Comparison of ENCODE assay signal across 9 cellular contexts in genomic region chr7:31883761-31884164, GRCh38.
A peak's percentile ranks its signal among the peaks of the same experiment; 100 is the strongest.
DNase-seq lines count a peak whose midpoint lies in the region; ATAC-seq and TF ChIP-seq lines count a peak whose summit lies in the region.
"Had no signal": no experiment of that assay in that cellular context is flagged by ENCODE, and none has a peak within 500 bp of the region (broad histone marks: within the 10 kb centered on the region; RNA-seq: fewer than 3 reads in every experiment).

No MANE protein-coding gene starts in this region.

- H3K9me3 ChIP-seq in Karpas-422 (ENCODE audit: low read length): 0 out of 2 replicates have a peak, but pooled peaks cover 3% of the 10 kb centered on the region

- H3K27me3 ChIP-seq in Karpas-422 (ENCODE audit: low read length): no peaks in the 10 kb centered on the region

- no peaks in the 10 kb centered on the region for H3K79me2 ChIP-seq in Karpas-422 (ENCODE audit: low read length)

- H2AFZ ChIP-seq in Karpas-422 (ENCODE audit: low read length): no peak overlapping the region

- H3K4me1 ChIP-seq in Karpas-422 (ENCODE audit: low read length): no peaks in the 10 kb centered on the region

- no peaks in the 10 kb centered on the region for H3K9me2 ChIP-seq in Karpas-422 (replicated peaks; ENCODE audit: insufficient read depth, low read length)

- no peak overlapping the region for H3K4me3 Mint-ChIP-seq in stimulated activated naive CD8-positive, alpha-beta T cell treated with anti-CD3 and anti-CD28 coated beads, Interleukin-15, amount 100 ng/mL, for 72 hours
- H3K4me3 Mint-ChIP-seq in chondrocyte (ENCODE audit: unreplicated experiment): no peak overlapping the region

- ATAC-seq in stimulated activated naive CD8-positive, alpha-beta T cell treated with anti-CD3 and anti-CD28 coated beads, Interleukin-15, amount 100 ng/mL, for 72 hours: peak; percentile 48
- ATAC-seq in stimulated activated naive CD8-positive, alpha-beta T cell treated with anti-CD3 and anti-CD28 coated beads, Interleukin-15, Interleukin-2, amounts not matched to agents 100 U/mL and 50 U/mL, for 24 hours: no peak
- peak; percentile 86 for ATAC-seq in HG03469 (IDR thresholded peaks at IDR 0.05; ENCODE audit: unreplicated experiment)

- no peak overlapping the region for H3K9ac ChIP-seq in Karpas-422 (ENCODE audit: low read length)

- peaks cover 4% of the 10 kb centered on the region for H3K36me3 Mint-ChIP-seq in chondrocyte (ENCODE audit: low read depth)

- H3K27ac Mint-ChIP-seq in stimulated activated naive CD8-positive, alpha-beta T cell treated with anti-CD3 and anti-CD28 coated beads, Interleukin-15, amount 100 ng/mL, for 72 hours: no peak overlapping the region
- peak overlapping the region; percentile 77 for H3K27ac Mint-ChIP-seq in chondrocyte (ENCODE audit: unreplicated experiment)

- H3K4me2 ChIP-seq in Karpas-422 (ENCODE audit: low read depth, low read length, poor library complexity, severe bottlenecking): no peak overlapping the region

- H3K27ac ChIP-seq in Karpas-422 (ENCODE audit: low read length): no peak overlapping the region

- DNase-seq in stimulated activated naive CD8-positive, alpha-beta T cell treated with anti-CD3 and anti-CD28 coated beads, Interleukin-15, amount 100 ng/mL, for 72 hours: no peak
- DNase-seq in stimulated activated naive CD8-positive, alpha-beta T cell treated with anti-CD3 and anti-CD28 coated beads, Interleukin-15, Interleukin-2, amounts not matched to agents 100 U/mL and 50 U/mL, for 24 hours: no peak
- DNase-seq in chondrocyte (ENCODE audit: low spot score): no peak
- peak in 45 of 56 donors; percentile 3 to 75 (median 40) for DNase-seq in nucleus accumbens (lab: John Stamatoyannopoulos, UW)
- DNase-seq in NCI-H1105 treated with DMSO at 0.1 percent for 48 hours (lab: John Stamatoyannopoulos, UW): no peak
- no peak for DNase-seq in SW480 (ENCODE audit: low spot score)
- no peak for DNase-seq in Karpas-422

- H3K27me3 Mint-ChIP-seq in stimulated activated naive CD8-positive, alpha-beta T cell treated with anti-CD3 and anti-CD28 coated beads, Interleukin-15, amount 100 ng/mL, for 72 hours: no peaks in the 10 kb centered on the region
- no peaks in the 10 kb centered on the region for H3K27me3 Mint-ChIP-seq in chondrocyte (ENCODE audit: low read depth)

- H3K4me3 ChIP-seq in Karpas-422 (ENCODE audit: low read length): no peak overlapping the region
- H3K4me3 ChIP-seq: skin epidermis had no signal

- H3K4me1 Mint-ChIP-seq in stimulated activated naive CD8-positive, alpha-beta T cell treated with anti-CD3 and anti-CD28 coated beads, Interleukin-15, amount 100 ng/mL, for 72 hours: peaks cover 6% of the 10 kb centered on the region
- peaks cover 59% of the 10 kb centered on the region for H3K4me1 Mint-ChIP-seq in chondrocyte (ENCODE audit: low read depth)

- no peaks in the 10 kb centered on the region for H3K36me3 ChIP-seq in Karpas-422 (ENCODE audit: insufficient read depth, low read length)

- no peak for TF ChIP-seq CTCF in chondrocyte (IDR thresholded peaks at IDR 0.05)

- peaks cover 5 to 14% of the 10 kb centered on the region in 2 donors for H3K9me3 Mint-ChIP-seq in stimulated activated naive CD8-positive, alpha-beta T cell treated with anti-CD3 and anti-CD28 coated beads, Interleukin-15, amount 100 ng/mL, for 72 hours
- H3K9me3 Mint-ChIP-seq in chondrocyte (ENCODE audit: low read depth): peaks cover 17% of the 10 kb centered on the region

- H4K20me1 ChIP-seq in Karpas-422 (ENCODE audit: insufficient read depth, low read depth, low read length): no peaks in the 10 kb centered on the region

Comparison
In these comparisons a context has a peak if more than half of its experiments do, and no peak if none do; other contexts are left out.
1. DNase-seq: peak in nucleus accumbens (45 of 56); none in stimulated activated naive CD8-positive, alpha-beta T cell treated with anti-CD3 and anti-CD28 coated beads, Interleukin-15, amount 100 ng/mL, for 72 hours (0 of 2), stimulated activated naive CD8-positive, alpha-beta T cell treated with anti-CD3 and anti-CD28 coated beads, Interleukin-15, Interleukin-2, amounts not matched to agents 100 U/mL and 50 U/mL, for 24 hours (single experiment), chondrocyte (single experiment), NCI-H1105 treated with DMSO at 0.1 percent for 48 hours (single experiment), SW480 (single experiment) and Karpas-422 (single experiment).